In genomic region chr19:47644743-47645499, GRCh38 we compare ENCODE assay signal across 10 cellular contexts. TPM values are rescaled to one million over a fixed set of nuclear protein-coding genes. Genes with fewer than 3 reads are reported as not detected.
DNase-seq lines count a peak whose midpoint lies in the region; ATAC-seq and TF ChIP-seq lines count a peak whose summit lies in the region.
"Had no signal": no experiment of that assay in that cellular context is flagged by ENCODE, and none has a peak within 500 bp of the region (broad histone marks: within the 10 kb centered on the region; RNA-seq: fewer than 3 reads in every experiment).

No MANE protein-coding gene starts in this region.

- no peaks in the 10 kb centered on the region for H3K27me3 ChIP-seq in right atrium auricular region
- no peaks in the 10 kb centered on the region for H3K27me3 ChIP-seq in MM.1S (replicated peaks; ENCODE audit: insufficient read depth, low read length)

- peaks cover 9% of the 10 kb centered on the region for H3K4me1 Mint-ChIP-seq in activated T-helper 17 cell treated with anti-CD3 and anti-CD28 coated beads, Interleukin-2, amount 50 U/mL, for 72 hours
- peaks cover 24% of the 10 kb centered on the region for H3K4me1 Mint-ChIP-seq in type B pancreatic cell (ENCODE audit: unreplicated experiment)

- H3K9me3 Mint-ChIP-seq in activated T-helper 17 cell treated with anti-CD3 and anti-CD28 coated beads, Interleukin-2, amount 50 U/mL, for 72 hours: no peaks in the 10 kb centered on the region
- no peaks in the 10 kb centered on the region for H3K9me3 Mint-ChIP-seq in type B pancreatic cell

- H3K27ac ChIP-seq in right atrium auricular region (peak overlapping the region; percentile 18 to 27), MM.1S (ENCODE audit: low read length) (no peak overlapping the region)

- no peaks in the 10 kb centered on the region for H4K20me1 ChIP-seq in MM.1S (ENCODE audit: insufficient read depth, low read length)

- DNase-seq in right atrium auricular region (ENCODE audit: low spot score) (no peak), left ventricle myocardium superior (no peak), kidney tubule cell (ENCODE audit: low spot score) (peak; percentile 86), type B pancreatic cell (ENCODE audit: extremely low spot score, unreplicated experiment) (no peak), T-helper 9 cell (no peak), MM.1S (no peak)
- DNase-seq: WERI-Rb-1 had no signal

- H3K4me2 ChIP-seq in MM.1S (ENCODE audit: low read depth, low read length): no peak overlapping the region

- no peak overlapping the region for H3K9ac ChIP-seq in MM.1S (ENCODE audit: low read length)

- H3K9me3 ChIP-seq in right atrium auricular region (no peaks in the 10 kb centered on the region), MM.1S (replicated peaks; ENCODE audit: insufficient read depth, low read length) (no peaks in the 10 kb centered on the region)

- TF ChIP-seq CTCF in right atrium auricular region (IDR thresholded peaks at IDR 0.05): no peak
- no peak for TF ChIP-seq CTCF in type B pancreatic cell (conservative IDR thresholded peaks at IDR 0.05)
- TF ChIP-seq CTCF in MM.1S (IDR thresholded peaks at IDR 0.05; ENCODE audit: low read length): no peak

- H3K4me1 ChIP-seq in right atrium auricular region (peaks cover 0 to 30% of the 10 kb centered on the region in 2 donors), MM.1S (ENCODE audit: low read length) (no peaks in the 10 kb centered on the region)

- H3K9me2 ChIP-seq in MM.1S (replicated peaks; ENCODE audit: insufficient read depth, low read length): no peaks in the 10 kb centered on the region

- H3K27me3 Mint-ChIP-seq in activated T-helper 17 cell treated with anti-CD3 and anti-CD28 coated beads, Interleukin-2, amount 50 U/mL, for 72 hours: no peaks in the 10 kb centered on the region
- no peaks in the 10 kb centered on the region for H3K27me3 Mint-ChIP-seq in type B pancreatic cell

- H2AFZ ChIP-seq in MM.1S (ENCODE audit: low read length): no peak overlapping the region

- no peak overlapping the region for H3K4me3 ChIP-seq in right atrium auricular region
- no peak overlapping the region for H3K4me3 ChIP-seq in MM.1S (ENCODE audit: low read length)

- no peaks in the 10 kb centered on the region for H3K36me3 ChIP-seq in right atrium auricular region
- H3K36me3 ChIP-seq in MM.1S (replicated peaks; ENCODE audit: insufficient read depth, low read length): no peaks in the 10 kb centered on the region

- peaks cover 14% of the 10 kb centered on the region; the same call in 1 of the 2 replicates for H3K79me2 ChIP-seq in MM.1S (ENCODE audit: low read length)

- ATAC-seq in left ventricle myocardium superior (no peak), GM19035 (IDR thresholded peaks at IDR 0.05; ENCODE audit: unreplicated experiment) (no peak)
- ATAC-seq in activated T-helper 17 cell treated with anti-CD3 and anti-CD28 coated beads, Interleukin-2, amount 50 U/mL, for 72 hours (replicated peaks): no peak
- ATAC-seq: HepG2 had no signal

- no peaks in the 10 kb centered on the region for H3F3A ChIP-seq in MM.1S (ENCODE audit: insufficient read depth, low read length)

- peaks cover 21% of the 10 kb centered on the region for H3K36me3 Mint-ChIP-seq in activated T-helper 17 cell treated with anti-CD3 and anti-CD28 coated beads, Interleukin-2, amount 50 U/mL, for 72 hours (ENCODE audit: low read depth)
- peaks cover 32% of the 10 kb centered on the region for H3K36me3 Mint-ChIP-seq in type B pancreatic cell

- peak overlapping the region; percentile 45 for H3K27ac Mint-ChIP-seq in activated T-helper 17 cell treated with anti-CD3 and anti-CD28 coated beads, Interleukin-2, amount 50 U/mL, for 72 hours
- H3K27ac Mint-ChIP-seq in type B pancreatic cell: peak overlapping the region; percentile 86

- no peak overlapping the region for H3K4me3 Mint-ChIP-seq in activated T-helper 17 cell treated with anti-CD3 and anti-CD28 coated beads, Interleukin-2, amount 50 U/mL, for 72 hours
- peak overlapping the region; percentile 44 for H3K4me3 Mint-ChIP-seq in type B pancreatic cell

- intact Hi-C loops in left ventricle myocardium superior (cut with micrococcal nuclease): no loop called here

RNA-seq across cellular contexts. Expression of gene BICRA, which starts 36.0 kb away (rescaled TPM):
- total RNA-seq in right atrium auricular region: 10 to 100 TPM in 1 of 2 donors, 1 to 10 TPM in 1; 7.0 to 12.6 TPM
- 9.5 TPM for total RNA-seq in left ventricle myocardium superior
- total RNA-seq in activated T-helper 17 cell treated with anti-CD3 and anti-CD28 coated beads, Interleukin-2, amount 50 U/mL, for 72 hours: 10 to 100 TPM; 10.3 to 12.2 TPM
- total RNA-seq in type B pancreatic cell (ENCODE audit: low replicate concordance): 22.9 and 23.5 TPM in 2 replicates
